ENCODE assay signal across 37 cellular contexts in genomic region chr3:173465898-173466678, GRCh38.
"Had no signal": no experiment of that assay in that cellular context is flagged by ENCODE, and none has a peak within 500 bp of the region (broad histone marks: within the 10 kb centered on the region; RNA-seq: fewer than 3 reads in every experiment).

No MANE protein-coding gene starts in this region.

- ATAC-seq: activated CD8-positive, alpha-beta memory T cell treated with anti-CD3 and anti-CD28 coated beads, Interleukin-2, amount 10 ng/mL, durations not matched to agents 7 days and 5 days; activated naive CD8-positive, alpha-beta T cell treated with anti-CD3 and anti-CD28 coated beads, Interleukin-2, amount 50 U/mL, for 24 hours; PC-3; SK-N-SH treated with all-trans-retinoic acid at 6 μM for 48 hours; T-cell; T-helper 17 cell had no signal

- H3K36me3 Mint-ChIP-seq: activated CD8-positive, alpha-beta memory T cell treated with anti-CD3 and anti-CD28 coated beads, Interleukin-2, amount 10 ng/mL, durations not matched to agents 7 days and 5 days; activated naive CD4-positive, alpha-beta T cell treated with anti-CD3 and anti-CD28 coated beads, Interleukin-2, amount 10 ng/mL, durations not matched to agents 7 days and 5 days; activated naive CD8-positive, alpha-beta T cell; brain; T-cell had no signal

- H3K4me2 ChIP-seq: KMS-11 had no signal

- H3K27me3 ChIP-seq: Peyer's patch had no signal

- H3K9ac ChIP-seq: KMS-11 had no signal

- H3K4me1 ChIP-seq: Peyer's patch had no signal

- H3K4me1 Mint-ChIP-seq: activated B cell treated with CpG ODN at 0.5 μM for 24 hours; activated CD4-positive, alpha-beta memory T cell treated with anti-CD3 and anti-CD28 coated beads, Interleukin-2, amount 10 ng/mL, durations not matched to agents 7 days and 5 days; activated CD8-positive, alpha-beta memory T cell treated with anti-CD3 and anti-CD28 coated beads, Interleukin-2, amount 10 ng/mL, durations not matched to agents 7 days and 5 days; activated naive CD4-positive, alpha-beta T cell treated with anti-CD3 and anti-CD28 coated beads, Interleukin-2, amount 10 ng/mL, durations not matched to agents 7 days and 5 days; activated naive CD8-positive, alpha-beta T cell treated with anti-CD3 and anti-CD28 coated beads, Interleukin-2, amount 50 U/mL, for 24 hours; T-cell; T-helper 17 cell had no signal

- H3K36me3 ChIP-seq: Peyer's patch had no signal

- H3K27ac Mint-ChIP-seq: activated B cell treated with CpG ODN at 0.5 μM for 24 hours; activated CD4-positive, alpha-beta memory T cell treated with anti-CD3 and anti-CD28 coated beads, Interleukin-2, amount 10 ng/mL, durations not matched to agents 7 days and 5 days; activated CD8-positive, alpha-beta memory T cell treated with anti-CD3 and anti-CD28 coated beads, Interleukin-2, amount 10 ng/mL, durations not matched to agents 7 days and 5 days; activated naive CD4-positive, alpha-beta T cell treated with anti-CD3 and anti-CD28 coated beads, Interleukin-2, amount 10 ng/mL, durations not matched to agents 7 days and 5 days; activated naive CD8-positive, alpha-beta T cell; activated naive CD8-positive, alpha-beta T cell treated with anti-CD3 and anti-CD28 coated beads, Interleukin-2, amount 50 U/mL, for 24 hours; brain; T-cell; T-helper 17 cell had no signal

- FAIRE-seq: bronchial epithelial cell had no signal

- H3K9me3 Mint-ChIP-seq: activated B cell treated with CpG ODN at 0.5 μM for 24 hours; activated naive CD4-positive, alpha-beta T cell treated with anti-CD3 and anti-CD28 coated beads, Interleukin-2, amount 10 ng/mL, durations not matched to agents 7 days and 5 days had no signal

- H3K27ac ChIP-seq: KMS-11, Peyer's patch had no signal

- H3K4me3 ChIP-seq: Peyer's patch had no signal

- H3K27me3 Mint-ChIP-seq: activated B cell treated with CpG ODN at 0.5 μM for 24 hours; activated CD4-positive, alpha-beta memory T cell treated with anti-CD3 and anti-CD28 coated beads, Interleukin-2, amount 10 ng/mL, durations not matched to agents 7 days and 5 days; activated CD8-positive, alpha-beta memory T cell treated with anti-CD3 and anti-CD28 coated beads, Interleukin-2, amount 10 ng/mL, durations not matched to agents 7 days and 5 days; activated naive CD4-positive, alpha-beta T cell treated with anti-CD3 and anti-CD28 coated beads, Interleukin-2, amount 10 ng/mL, durations not matched to agents 7 days and 5 days; activated naive CD8-positive, alpha-beta T cell; activated naive CD8-positive, alpha-beta T cell treated with anti-CD3 and anti-CD28 coated beads, Interleukin-2, amount 50 U/mL, for 24 hours; brain; T-cell; T-helper 17 cell had no signal

- DNase-seq: activated B cell treated with CpG ODN at 0.5 μM for 24 hours; activated CD4-positive, alpha-beta memory T cell treated with anti-CD3 and anti-CD28 coated beads, Interleukin-2, amount 10 ng/mL, durations not matched to agents 7 days and 5 days; activated CD4-positive, alpha-beta T cell treated with anti-CD3 and anti-CD28 coated beads for 1 hour; activated CD4-positive, alpha-beta T cell treated with anti-CD3 and anti-CD28 coated beads for 48 hours; activated CD8-positive, alpha-beta memory T cell treated with anti-CD3 and anti-CD28 coated beads for 24 hours; activated CD8-positive, alpha-beta memory T cell treated with anti-CD3 and anti-CD28 coated beads, Interleukin-2, amount 10 ng/mL, durations not matched to agents 7 days and 5 days; activated CD8-positive, alpha-beta memory T cell treated with anti-CD3 and anti-CD28 coated beads, Interleukin-2, amount 50 U/mL, for 48 hours; activated effector memory CD4-positive, alpha-beta T cell treated with Interleukin-2 at 50 U/mL for 16 hours; activated naive CD4-positive, alpha-beta T cell treated with anti-CD3 and anti-CD28 coated beads, Interleukin-2, amount 10 ng/mL, durations not matched to agents 7 days and 5 days; activated naive CD8-positive, alpha-beta T cell treated with anti-CD3 and anti-CD28 coated beads, Interleukin-2, amount 50 U/mL, for 24 hours; activated T-cell treated with anti-CD3 and anti-CD28 coated beads, Interleukin-2, amount 50 U/mL, for 48 hours; anterior cingulate cortex; central memory CD4-positive, alpha-beta T cell; NCI-H1092 treated with DMSO at 0.1 percent for 48 hours; NCI-H1417; NCI-H146; NCI-H187; NCI-H2029 treated with DMSO at 0.1 percent for 48 hours; NCI-H2107; NCI-H2171; NCI-H2227 treated with DMSO at 0.1 percent for 48 hours; NCI-H446; NCI-H524; NCI-H69; NCI-H82; NK-92 treated with Interleukin-12 subunit alpha and Interleukin-12 subunit beta, amount 100 ng/mL, for 24 hours; Peyer's patch; RPMI8226; SIG-M5; T-cell; T-helper 17 cell had no signal

- H3K9me3 ChIP-seq: Peyer's patch had no signal

- H3K4me3 Mint-ChIP-seq: activated B cell treated with CpG ODN at 0.5 μM for 24 hours; activated CD4-positive, alpha-beta memory T cell treated with anti-CD3 and anti-CD28 coated beads, Interleukin-2, amount 10 ng/mL, durations not matched to agents 7 days and 5 days; activated CD8-positive, alpha-beta memory T cell treated with anti-CD3 and anti-CD28 coated beads, Interleukin-2, amount 10 ng/mL, durations not matched to agents 7 days and 5 days; activated naive CD4-positive, alpha-beta T cell treated with anti-CD3 and anti-CD28 coated beads, Interleukin-2, amount 10 ng/mL, durations not matched to agents 7 days and 5 days; activated naive CD8-positive, alpha-beta T cell; activated naive CD8-positive, alpha-beta T cell treated with anti-CD3 and anti-CD28 coated beads, Interleukin-2, amount 50 U/mL, for 24 hours; brain; T-cell; T-helper 17 cell had no signal
